Comparison of ENCODE assay signal across 11 cellular contexts in genomic region chr13:41313659-41314197, GRCh38. TPM values are rescaled to one million over a fixed set of nuclear protein-coding genes. Genes with fewer than 3 reads are reported as not detected.
DNase-seq lines count a peak whose midpoint lies in the region; ATAC-seq and TF ChIP-seq lines count a peak whose summit lies in the region.
"Had no signal": no experiment of that assay in that cellular context is flagged by ENCODE, and none has a peak within 500 bp of the region (broad histone marks: within the 10 kb centered on the region; RNA-seq: fewer than 3 reads in every experiment).

No MANE protein-coding gene starts in this region.

- H3K27ac Mint-ChIP-seq in activated T-helper 17 cell treated with anti-CD3 and anti-CD28 coated beads, Interleukin-2, amount 50 U/mL, for 72 hours: no peak overlapping the region

- H2AK5ac ChIP-seq in mesendoderm (ENCODE audit: low read length): no peak overlapping the region

- H2BK120ac ChIP-seq in mesendoderm (ENCODE audit: low read depth, low read length): no peak overlapping the region

- H3K4me2 ChIP-seq in BLaER1 treated with 17β-estradiol and CSF1 and Interleukin-3, amounts not matched to agents 10 nM and 100 nM: peak overlapping the region; percentile 80 to 95 (median 91); a peak in 21 of 22 replicates
- peak overlapping the region; percentile 3 for H3K4me2 ChIP-seq in mesendoderm (ENCODE audit: low read length)

- peaks cover 34% of the 10 kb centered on the region for H3K36me3 Mint-ChIP-seq in activated T-helper 17 cell treated with anti-CD3 and anti-CD28 coated beads, Interleukin-2, amount 50 U/mL, for 72 hours (ENCODE audit: low read depth)

- no peak overlapping the region for H3K56ac ChIP-seq in mesendoderm (ENCODE audit: low read length)

- peaks cover 20% of the 10 kb centered on the region for H3K4me1 Mint-ChIP-seq in activated T-helper 17 cell treated with anti-CD3 and anti-CD28 coated beads, Interleukin-2, amount 50 U/mL, for 72 hours

- H3K4ac ChIP-seq in mesendoderm (ENCODE audit: low read depth, low read length): no peak overlapping the region

- no peak overlapping the region for H4K5ac ChIP-seq in mesendoderm (ENCODE audit: low read length)

- peaks cover 0 to 34% (median 12%) of the 10 kb centered on the region in 11 experiments; a peak in 15 of 22 replicates for H3K36me3 ChIP-seq in BLaER1 treated with 17β-estradiol and CSF1 and Interleukin-3, amounts not matched to agents 10 nM and 100 nM
- H3K36me3 ChIP-seq in mesendoderm (ENCODE audit: control insufficient read depth, insufficient read depth, low read length): no peaks in the 10 kb centered on the region

- H3K79me2 ChIP-seq in mesendoderm (ENCODE audit: control insufficient read depth, insufficient read depth, low read length): peaks cover 51% of the 10 kb centered on the region

- H2BK15ac ChIP-seq in mesendoderm (replicated peaks; ENCODE audit: low read depth): no peak overlapping the region

- no peak for TF ChIP-seq CTCF in HFF-Myc (IDR thresholded peaks at IDR 0.05; ENCODE audit: low read depth, low read length, missing control alignments)

- H3K4me3 Mint-ChIP-seq in activated T-helper 17 cell treated with anti-CD3 and anti-CD28 coated beads, Interleukin-2, amount 50 U/mL, for 72 hours: peak overlapping the region; percentile 98

- H3K4me3 ChIP-seq in BLaER1 treated with 17β-estradiol and CSF1 and Interleukin-3, amounts not matched to agents 10 nM and 100 nM: peak overlapping the region in 1 of 10 experiments; percentile 92; a peak in 3 of 20 replicates
- H3K4me3 ChIP-seq in HFF-Myc (replicated peaks; ENCODE audit: low read depth, low read length) (peak overlapping the region; percentile 94), mesendoderm (ENCODE audit: low read length) (no peak overlapping the region)

- H3K9ac ChIP-seq in BLaER1 treated with 17β-estradiol and CSF1 and Interleukin-3, amounts not matched to agents 10 nM and 100 nM: peak overlapping the region in 4 of 11 experiments; percentile 87 to 92 (median 90); a peak in 3 of 22 replicates
- H3K9ac ChIP-seq in mesendoderm (ENCODE audit: low read length): no peak overlapping the region

- no peak for DNase-seq in HFF-Myc (ENCODE audit: extremely low read depth, low read depth)
- DNase-seq in mesendoderm: no peak
- no peak for DNase-seq in COLO668 (lab: John Stamatoyannopoulos, UW; ENCODE audit: unreplicated experiment)
- DNase-seq in mesenteric fat pad (ENCODE audit: low spot score): no peak
- DNase-seq: amniotic stem cell, GDM1, NCI-H2171 treated with DMSO at 0.1 percent for 48 hours had no signal

- no peaks in the 10 kb centered on the region for H3K9me3 Mint-ChIP-seq in activated T-helper 17 cell treated with anti-CD3 and anti-CD28 coated beads, Interleukin-2, amount 50 U/mL, for 72 hours

- H3K27me3 ChIP-seq in BLaER1 treated with 17β-estradiol and CSF1 and Interleukin-3, amounts not matched to agents 10 nM and 100 nM: no peaks in the 10 kb centered on the region
- H3K27me3 ChIP-seq in mesendoderm (ENCODE audit: insufficient read depth, low read length, poor library complexity): no peaks in the 10 kb centered on the region

- H4K8ac ChIP-seq in mesendoderm (ENCODE audit: low read depth, low read length): no peak overlapping the region

- WGBS in mesendoderm (ENCODE audit: extremely low coverage, insufficient coverage, low lambda C conversion rate): no CpG with 5 or more reads among the region's 6 CpGs

- H3K9me3 ChIP-seq in BLaER1 treated with 17β-estradiol and CSF1 and Interleukin-3, amounts not matched to agents 10 nM and 100 nM (replicated peaks in 1 of 11): no peaks in the 10 kb centered on the region

- H3K27me3 Mint-ChIP-seq in activated T-helper 17 cell treated with anti-CD3 and anti-CD28 coated beads, Interleukin-2, amount 50 U/mL, for 72 hours: no peaks in the 10 kb centered on the region

- no peak for ATAC-seq in activated T-helper 17 cell treated with anti-CD3 and anti-CD28 coated beads, Interleukin-2, amount 50 U/mL, for 72 hours (replicated peaks)
- ATAC-seq in HG03571 (IDR thresholded peaks at IDR 0.05; ENCODE audit: unreplicated experiment): no peak
- ATAC-seq in GM19324 (IDR thresholded peaks at IDR 0.05; ENCODE audit: low FRiP score, unreplicated experiment): no peak

- no peak overlapping the region for H3K18ac ChIP-seq in mesendoderm (ENCODE audit: low read length)

- no peak overlapping the region for H3K23ac ChIP-seq in mesendoderm (ENCODE audit: low read length)

- peaks cover 29 to 42% (median 36%) of the 10 kb centered on the region in 10 experiments for H3K4me1 ChIP-seq in BLaER1 treated with 17β-estradiol and CSF1 and Interleukin-3, amounts not matched to agents 10 nM and 100 nM
- H3K4me1 ChIP-seq in mesendoderm (ENCODE audit: control insufficient read depth, low read depth, low read length): peaks cover 2% of the 10 kb centered on the region

- no peak overlapping the region for H2BK5ac ChIP-seq in mesendoderm (ENCODE audit: low read length)

- H3K79me1 ChIP-seq in mesendoderm (ENCODE audit: low read length): peaks cover 3% of the 10 kb centered on the region

- peaks cover 29 to 68% (median 43%) of the 10 kb centered on the region in 11 experiments; a peak in 21 of 22 replicates for H4K20me1 ChIP-seq in BLaER1 treated with 17β-estradiol and CSF1 and Interleukin-3, amounts not matched to agents 10 nM and 100 nM

- no peak overlapping the region for H3K27ac ChIP-seq in BLaER1 treated with 17β-estradiol and CSF1 and Interleukin-3, amounts not matched to agents 10 nM and 100 nM
- H3K27ac ChIP-seq in mesendoderm (ENCODE audit: low read depth, low read length): no peak overlapping the region

RNA-seq across cellular contexts. Expression of gene NAA16, which starts 2.7 kb away (rescaled TPM):
- 10 to 100 TPM; 16.0 to 29.9 TPM for total RNA-seq in activated T-helper 17 cell treated with anti-CD3 and anti-CD28 coated beads, Interleukin-2, amount 50 U/mL, for 72 hours
- polyA plus RNA-seq in mesendoderm (2013, experiment 1 of 2): 26.1 TPM
- 27.6 TPM for polyA plus RNA-seq in mesendoderm (2013, experiment 2 of 2)
- 12.8 TPM for total RNA-seq in mesenteric fat pad

RNA-seq across cellular contexts. Expression of gene MTRF1, which starts 50.4 kb away (rescaled TPM):
- 10 to 100 TPM; 32.5 to 39.4 TPM for total RNA-seq in activated T-helper 17 cell treated with anti-CD3 and anti-CD28 coated beads, Interleukin-2, amount 50 U/mL, for 72 hours
- 12.5 TPM for polyA plus RNA-seq in mesendoderm (2013, experiment 1 of 2)
- 12.6 TPM for polyA plus RNA-seq in mesendoderm (2013, experiment 2 of 2)
- total RNA-seq in mesenteric fat pad: 7.7 TPM
